ENCODE assay signal across 8 cellular contexts in the genomic region with DNA sequence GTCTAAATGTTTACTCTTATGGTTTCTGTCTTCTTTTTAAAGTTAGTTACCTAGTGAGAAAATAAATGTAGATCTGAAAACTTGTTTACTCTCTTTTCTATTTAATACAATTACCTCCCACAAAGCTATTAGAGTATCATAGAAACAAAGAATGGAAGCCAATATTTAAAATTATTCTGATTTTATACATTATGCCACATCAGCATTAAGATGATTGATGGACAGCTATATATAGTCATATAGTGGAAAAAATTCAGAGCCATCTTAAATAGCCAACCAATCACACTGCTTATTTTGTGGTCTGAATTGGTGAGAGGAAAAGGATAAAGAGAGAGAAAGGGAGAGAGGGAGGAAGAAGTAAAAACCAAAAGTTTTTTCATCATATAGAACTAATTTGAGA.
"Had no signal": no experiment of that assay in that cellular context is flagged by ENCODE, and none has a peak within 500 bp of the region (broad histone marks: within the 10 kb centered on the region; RNA-seq: fewer than 3 reads in every experiment).

No MANE protein-coding gene starts in this region.

- H3K4me3 ChIP-seq: GM23338 had no signal

- DNase-seq: H9, HCEC 1CT, HFFc6, KG1 had no signal

- H3K4me2 ChIP-seq: GM23338 had no signal

- FAIRE-seq: H1, H54 had no signal

- ATAC-seq: GM23338 had no signal

- H2AFZ ChIP-seq: GM23338 had no signal

- H3K27ac ChIP-seq: HL-60 had no signal
